In genomic region chr11:86623041-86623621, GRCh38 we compare ENCODE assay signal across 27 cellular contexts. TPM values are rescaled to one million over a fixed set of nuclear protein-coding genes. Genes with fewer than 3 reads are reported as not detected.
DNase-seq lines count a peak whose midpoint lies in the region; ATAC-seq and TF ChIP-seq lines count a peak whose summit lies in the region.
"Had no signal": no experiment of that assay in that cellular context is flagged by ENCODE, and none has a peak within 500 bp of the region (broad histone marks: within the 10 kb centered on the region; RNA-seq: fewer than 3 reads in every experiment).

No MANE protein-coding gene starts in this region.

- H3K36me3 Mint-ChIP-seq in natural killer cell = no peaks in the 10 kb centered on the region
- H3K36me3 Mint-ChIP-seq: activated CD4-positive, alpha-beta memory T cell treated with anti-CD3 and anti-CD28 coated beads for 36 hours; activated naive CD4-positive, alpha-beta T cell treated with anti-CD3 and anti-CD28 coated beads, Interleukin-2, amount 10 ng/mL, durations not matched to agents 7 days and 5 days had no signal

- peak overlapping the region; percentile 89 for H3K27ac ChIP-seq in RWPE2 (ENCODE audit: poor library complexity, severe bottlenecking)
- H3K27ac ChIP-seq in thymus (ENCODE audit: low read depth) = peak overlapping the region; percentile 3
- H3K27ac ChIP-seq: C4-2B, cardiac muscle cell, prostate gland, suprapubic skin had no signal

- intact Hi-C loops in natural killer cell (cut with micrococcal nuclease) = no loop called here

- H3K4me1 ChIP-seq in RWPE2 (ENCODE audit: insufficient read depth, poor library complexity, severe bottlenecking) = peaks cover 23% of the 10 kb centered on the region
- no peaks in the 10 kb centered on the region for H3K4me1 ChIP-seq in thymus (ENCODE audit: control insufficient read depth, insufficient read depth, low read length)
- H3K4me1 ChIP-seq: prostate gland had no signal

- peaks cover 6 to 10% of the 10 kb centered on the region in 2 donors for H3K27me3 Mint-ChIP-seq in natural killer cell (ENCODE audit: low read depth in 2 of 2)
- H3K27me3 Mint-ChIP-seq: activated CD4-positive, alpha-beta memory T cell treated with anti-CD3 and anti-CD28 coated beads for 36 hours; activated naive CD4-positive, alpha-beta T cell treated with anti-CD3 and anti-CD28 coated beads, Interleukin-2, amount 10 ng/mL, durations not matched to agents 7 days and 5 days had no signal

- TF ChIP-seq CTCF in RWPE2 (IDR thresholded peaks at IDR 0.05; ENCODE audit: poor library complexity, severe bottlenecking) (no peak), epithelial cell of esophagus (IDR thresholded peaks at IDR 0.05; ENCODE audit: insufficient read depth, low read depth, low read length, missing control alignments) (no peak), kidney epithelial cell (IDR thresholded peaks at IDR 0.05; ENCODE audit: insufficient read depth, low read length, poor library complexity, severe bottlenecking) (no peak), natural killer cell (IDR thresholded peaks at IDR 0.05) (no peak)

- H3K9me3 ChIP-seq in RWPE2 (ENCODE audit: severe bottlenecking) (no peaks in the 10 kb centered on the region), thymus (ENCODE audit: control insufficient read depth) (no peaks in the 10 kb centered on the region)
- H3K9me3 ChIP-seq: prostate gland, suprapubic skin had no signal

- no peaks in the 10 kb centered on the region for H3K4me1 Mint-ChIP-seq in natural killer cell
- H3K4me1 Mint-ChIP-seq: activated B cell treated with CpG ODN at 0.5 μM for 24 hours; activated naive CD4-positive, alpha-beta T cell treated with anti-CD3 and anti-CD28 coated beads, Interleukin-2, amount 10 ng/mL, durations not matched to agents 7 days and 5 days; endodermal cell had no signal

- H3K27me3 ChIP-seq in RWPE2 (ENCODE audit: insufficient read depth, poor library complexity, severe bottlenecking) (no peaks in the 10 kb centered on the region), kidney epithelial cell (ENCODE audit: control insufficient read depth, insufficient read depth, low read length) (no peaks in the 10 kb centered on the region), thymus (ENCODE audit: control insufficient read depth, insufficient read depth) (no peaks in the 10 kb centered on the region)
- H3K27me3 ChIP-seq: cardiac muscle cell, suprapubic skin had no signal

- no peaks in the 10 kb centered on the region for H3K9me3 Mint-ChIP-seq in natural killer cell
- H3K9me3 Mint-ChIP-seq: activated B cell treated with CpG ODN at 0.5 μM for 24 hours had no signal

- H3K4me3 ChIP-seq in RWPE2 (ENCODE audit: severe bottlenecking) (no peak overlapping the region), epithelial cell of esophagus (ENCODE audit: low read length) (peak overlapping the region; percentile 3), kidney epithelial cell (ENCODE audit: low read depth, low read length) (no peak overlapping the region), thymus (ENCODE audit: low read length) (no peak overlapping the region)
- H3K4me3 ChIP-seq: cardiac muscle cell, GM12878, prostate gland, suprapubic skin had no signal

- H3K4me3 Mint-ChIP-seq in natural killer cell = no peak overlapping the region
- H3K4me3 Mint-ChIP-seq: activated B cell treated with CpG ODN at 0.5 μM for 24 hours; activated CD4-positive, alpha-beta memory T cell treated with anti-CD3 and anti-CD28 coated beads for 36 hours; activated naive CD4-positive, alpha-beta T cell treated with anti-CD3 and anti-CD28 coated beads, Interleukin-2, amount 10 ng/mL, durations not matched to agents 7 days and 5 days; activated T-helper 1 cell treated with anti-CD3 and anti-CD28 coated beads, Interleukin-12 subunit alpha, Interleukin-12 subunit beta, Interleukin-2, Interleukin-4 antibody, amounts not matched to agents 30 ng/mL and 10 ng/mL and 1 ng/mL, durations not matched to agents 14 hours and 24 hours and 36 hours; endodermal cell had no signal

- ATAC-seq in RWPE2 (ENCODE audit: low read depth) (peak; percentile 93), natural killer cell (no peak)
- ATAC-seq: GM12878 had no signal

- H3K27ac Mint-ChIP-seq in natural killer cell = no peak overlapping the region
- H3K27ac Mint-ChIP-seq: activated B cell treated with CpG ODN at 0.5 μM for 24 hours; activated CD4-positive, alpha-beta memory T cell treated with anti-CD3 and anti-CD28 coated beads for 36 hours; activated naive CD4-positive, alpha-beta T cell treated with anti-CD3 and anti-CD28 coated beads, Interleukin-2, amount 10 ng/mL, durations not matched to agents 7 days and 5 days; activated T-helper 1 cell treated with anti-CD3 and anti-CD28 coated beads, Interleukin-12 subunit alpha, Interleukin-12 subunit beta, Interleukin-2, Interleukin-4 antibody, amounts not matched to agents 30 ng/mL and 10 ng/mL and 1 ng/mL, durations not matched to agents 14 hours and 24 hours and 36 hours; endodermal cell had no signal

- WGBS in thymus = 77% methylated on average over 4 of the region's 4 CpGs

- no peaks in the 10 kb centered on the region for H3K36me3 ChIP-seq in RWPE2 (ENCODE audit: low read depth)
- no peaks in the 10 kb centered on the region for H3K36me3 ChIP-seq in kidney epithelial cell (ENCODE audit: control insufficient read depth, insufficient read depth, low read length)
- H3K36me3 ChIP-seq in thymus (ENCODE audit: control insufficient read depth, insufficient read depth) = no peaks in the 10 kb centered on the region
- H3K36me3 ChIP-seq: cardiac muscle cell, prostate gland, suprapubic skin had no signal

- DNase-seq in RWPE2 (ENCODE audit: low spot score) (no peak), epithelial cell of esophagus (ENCODE audit: low read depth) (peak; percentile 91), kidney epithelial cell (ENCODE audit: low read depth) (peak; percentile 56), natural killer cell (no peak), DMS79 treated with DMSO at 0.1 percent for 48 hours (lab: John Stamatoyannopoulos, UW) (no peak)
- no peak for DNase-seq in activated CD4-positive, alpha-beta T cell treated with anti-CD3 and anti-CD28 coated beads, Interleukin-2, amount 50 U/mL, for 48 hours
- DNase-seq: activated B cell treated with CpG ODN at 0.5 μM for 24 hours; activated CD4-positive, alpha-beta memory T cell treated with anti-CD3 and anti-CD28 coated beads for 36 hours; activated CD8-positive, alpha-beta memory T cell treated with anti-CD3 and anti-CD28 coated beads, Interleukin-2, amount 50 U/mL, for 4 hours; activated naive CD4-positive, alpha-beta T cell treated with anti-CD3 and anti-CD28 coated beads, Interleukin-2, amount 10 ng/mL, durations not matched to agents 7 days and 5 days; amniotic stem cell; endodermal cell; glutamatergic neuron; left cardiac atrium; NCI-H1092 treated with DMSO at 0.1 percent for 48 hours; NCI-H187 treated with DMSO at 0.1 percent for 48 hours; NCI-H526; NK-92 treated with Interleukin-12 subunit alpha and Interleukin-12 subunit beta, amount 100 ng/mL, for 24 hours; stimulated activated CD4-positive, alpha-beta T cell treated with anti-CD3 and anti-CD28 coated beads, Interleukin-15, amount 100 ng/mL, for 24 hours; stimulated activated naive CD4-positive, alpha-beta T cell had no signal

RNA-seq across cellular contexts. Expression of gene ME3, which starts 49.3 kb away (rescaled TPM):
- 35.7 and 43.1 TPM in 2 replicates for total RNA-seq in kidney epithelial cell
- 9.5 TPM for polyA plus RNA-seq in thymus
- total RNA-seq in natural killer cell = 1 to 10 TPM; 5.2 to 7.5 (median 6.9) TPM

Comparison
In these comparisons a context has a peak if more than half of its experiments do, and no peak if none do; other contexts are left out.
1. DNase-seq: peak in epithelial cell of esophagus (single experiment) and kidney epithelial cell (single experiment); none in RWPE2 (single experiment), natural killer cell (single experiment), DMS79 treated with DMSO at 0.1 percent for 48 hours (single experiment) and activated CD4-positive, alpha-beta T cell treated with anti-CD3 and anti-CD28 coated beads, Interleukin-2, amount 50 U/mL, for 48 hours (0 of 2).